1 cellular context compared by ENCODE assay signal in the genomic region with DNA sequence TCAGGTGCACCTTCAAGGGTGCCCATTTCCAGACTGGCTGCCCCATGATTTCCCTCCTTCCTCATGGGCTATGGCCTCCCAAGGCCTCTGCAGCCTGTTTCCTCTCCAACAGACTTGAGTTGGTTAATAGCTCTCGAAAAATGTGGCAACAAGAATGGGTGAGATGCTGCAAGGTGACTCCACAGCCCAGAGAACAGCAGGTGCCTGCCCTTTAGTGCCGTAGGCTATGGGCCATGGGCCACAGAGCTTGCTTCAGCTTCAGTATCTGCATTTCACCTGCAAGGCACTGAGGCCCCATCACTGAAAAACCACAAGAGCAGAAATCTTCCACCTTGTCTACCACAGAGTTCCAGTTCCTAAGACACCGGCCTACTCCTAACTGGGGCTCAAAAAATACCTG.
TF ChIP-seq lines count a peak whose summit lies in the region.

No MANE protein-coding gene starts in this region.

TF ChIP-seq in IMR-90, 13 proteins besides CTCF, POLR2A, EP300 and RAD21 (continued from another document):
- TF ChIP-seq BHLHE40 (IDR thresholded peaks at IDR 0.05; ENCODE audit: low read depth, low read length): no peak
- no peak for TF ChIP-seq MAZ (IDR thresholded peaks at IDR 0.05; ENCODE audit: borderline replicate concordance, low read depth, low read length)
- TF ChIP-seq, protein P1, sequence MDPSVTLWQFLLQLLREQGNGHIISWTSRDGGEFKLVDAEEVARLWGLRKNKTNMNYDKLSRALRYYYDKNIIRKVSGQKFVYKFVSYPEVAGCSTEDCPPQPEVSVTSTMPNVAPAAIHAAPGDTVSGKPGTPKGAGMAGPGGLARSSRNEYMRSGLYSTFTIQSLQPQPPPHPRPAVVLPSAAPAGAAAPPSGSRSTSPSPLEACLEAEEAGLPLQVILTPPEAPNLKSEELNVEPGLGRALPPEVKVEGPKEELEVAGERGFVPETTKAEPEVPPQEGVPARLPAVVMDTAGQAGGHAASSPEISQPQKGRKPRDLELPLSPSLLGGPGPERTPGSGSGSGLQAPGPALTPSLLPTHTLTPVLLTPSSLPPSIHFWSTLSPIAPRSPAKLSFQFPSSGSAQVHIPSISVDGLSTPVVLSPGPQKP (IDR thresholded peaks at IDR 0.05; ENCODE audit: borderline replicate concordance, low read depth, low read length): no peak
- TF ChIP-seq SMC3 (IDR thresholded peaks at IDR 0.05; ENCODE audit: low read depth, low read length): no peak
- no peak for TF ChIP-seq NFE2L2 (IDR thresholded peaks at IDR 0.05; ENCODE audit: low read depth, low read length)
- no peak for TF ChIP-seq CEBPB (IDR thresholded peaks at IDR 0.05; ENCODE audit: low read depth, low read length)
- no peak for TF ChIP-seq RCOR1 (IDR thresholded peaks at IDR 0.05; ENCODE audit: insufficient replicate concordance, low read length)
- TF ChIP-seq, protein P2, sequence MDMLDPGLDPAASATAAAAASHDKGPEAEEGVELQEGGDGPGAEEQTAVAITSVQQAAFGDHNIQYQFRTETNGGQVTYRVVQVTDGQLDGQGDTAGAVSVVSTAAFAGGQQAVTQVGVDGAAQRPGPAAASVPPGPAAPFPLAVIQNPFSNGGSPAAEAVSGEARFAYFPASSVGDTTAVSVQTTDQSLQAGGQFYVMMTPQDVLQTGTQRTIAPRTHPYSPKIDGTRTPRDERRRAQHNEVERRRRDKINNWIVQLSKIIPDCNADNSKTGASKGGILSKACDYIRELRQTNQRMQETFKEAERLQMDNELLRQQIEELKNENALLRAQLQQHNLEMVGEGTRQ (IDR thresholded peaks at IDR 0.05; ENCODE audit: low read depth, low read length): no peak
- no peak for TF ChIP-seq MXI1 (IDR thresholded peaks at IDR 0.05; ENCODE audit: borderline replicate concordance, low read depth, low read length)
- TF ChIP-seq RFX5 (IDR thresholded peaks at IDR 0.05; ENCODE audit: low read depth, low read length): no peak
